In genomic region chr13:35598233-35598632, GRCh38 we compare ENCODE assay signal across 27 cellular contexts.
DNase-seq lines count a peak whose midpoint lies in the region; ATAC-seq and TF ChIP-seq lines count a peak whose summit lies in the region.
"Had no signal": no experiment of that assay in that cellular context is flagged by ENCODE, and none has a peak within 500 bp of the region (broad histone marks: within the 10 kb centered on the region; RNA-seq: fewer than 3 reads in every experiment).

No MANE protein-coding gene starts in this region.

- peaks cover 24% of the 10 kb centered on the region for H3K4me1 ChIP-seq in osteoblast (ENCODE audit: insufficient read depth, low read length)
- H3K4me1 ChIP-seq: A549, Caco-2, Peyer's patch, SJSA1 had no signal

- H3K4me3 Mint-ChIP-seq in activated CD8-positive, alpha-beta T cell treated with anti-CD3 and anti-CD28 coated beads for 36 hours, result no peak overlapping the region
- H3K4me3 Mint-ChIP-seq: activated naive CD4-positive, alpha-beta T cell treated with anti-CD3 and anti-CD28 coated beads for 36 hours; H9; natural killer cell treated with Interleukin-12 subunit alpha and Interleukin-12 subunit beta and Interleukin-15 and Interleukin-18, amount 100 ng/mL, for 72 hours; T-helper 1 cell treated with Interleukin-12 subunit alpha and Interleukin-12 subunit beta and Interleukin-4 antibody, amounts not matched to agents 30 μg/mL and 1 μg/mL, for 36 hours had no signal

- H3K4me1 Mint-ChIP-seq in activated CD8-positive, alpha-beta T cell treated with anti-CD3 and anti-CD28 coated beads for 36 hours (ENCODE audit: low read depth), result no peaks in the 10 kb centered on the region

- H3K36me3 Mint-ChIP-seq in activated CD8-positive, alpha-beta T cell treated with anti-CD3 and anti-CD28 coated beads for 36 hours (ENCODE audit: low read depth), result no peaks in the 10 kb centered on the region
- H3K36me3 Mint-ChIP-seq: natural killer cell treated with Interleukin-12 subunit alpha and Interleukin-12 subunit beta and Interleukin-15 and Interleukin-18, amount 100 ng/mL, for 72 hours had no signal

- H3K27ac Mint-ChIP-seq in activated CD8-positive, alpha-beta T cell treated with anti-CD3 and anti-CD28 coated beads for 36 hours, result no peak overlapping the region
- H3K27ac Mint-ChIP-seq: activated naive CD4-positive, alpha-beta T cell treated with anti-CD3 and anti-CD28 coated beads for 36 hours; T-helper 1 cell treated with Interleukin-12 subunit alpha and Interleukin-12 subunit beta and Interleukin-4 antibody, amounts not matched to agents 30 μg/mL and 1 μg/mL, for 36 hours had no signal

- no peaks in the 10 kb centered on the region for H3K79me2 ChIP-seq in osteoblast (ENCODE audit: insufficient read depth, low read length)
- H3K79me2 ChIP-seq: hepatocyte had no signal

- no peak for ATAC-seq in GM19328 (IDR thresholded peaks at IDR 0.05; ENCODE audit: unreplicated experiment)
- no peak for ATAC-seq in activated CD8-positive, alpha-beta T cell treated with anti-CD3 and anti-CD28 coated beads for 36 hours
- ATAC-seq: A549; GM12878; natural killer cell treated with Interleukin-12 subunit alpha and Interleukin-12 subunit beta and Interleukin-15 and Interleukin-18, amount 100 ng/mL, for 72 hours had no signal

- H2AFZ ChIP-seq in osteoblast (ENCODE audit: low read length), result peak overlapping the region; percentile 69
- H2AFZ ChIP-seq: hepatocyte had no signal

- H3K9me3 Mint-ChIP-seq in activated CD8-positive, alpha-beta T cell treated with anti-CD3 and anti-CD28 coated beads for 36 hours, result no peaks in the 10 kb centered on the region
- H3K9me3 Mint-ChIP-seq: activated naive CD4-positive, alpha-beta T cell treated with anti-CD3 and anti-CD28 coated beads for 36 hours; H9; natural killer cell treated with Interleukin-12 subunit alpha and Interleukin-12 subunit beta and Interleukin-15 and Interleukin-18, amount 100 ng/mL, for 72 hours; T-helper 1 cell treated with Interleukin-12 subunit alpha and Interleukin-12 subunit beta and Interleukin-4 antibody, amounts not matched to agents 30 μg/mL and 1 μg/mL, for 36 hours had no signal

- H3K36me3 ChIP-seq in WERI-Rb-1 (no peaks in the 10 kb centered on the region), osteoblast (ENCODE audit: insufficient read depth, low read length) (no peaks in the 10 kb centered on the region)
- H3K36me3 ChIP-seq: ovary, Peyer's patch, SJSA1 had no signal

- peak; percentile 1 for DNase-seq in AG08395 (ENCODE audit: low spot score)
- no peak for DNase-seq in WERI-Rb-1
- peak; percentile 37 for DNase-seq in foreskin melanocyte
- DNase-seq in osteoblast (ENCODE audit: insufficient read length, low spot score, missing footprints), result no peak
- DNase-seq in NCI-H748 (lab: John Stamatoyannopoulos, UW; ENCODE audit: unreplicated experiment), result no peak
- no peak for DNase-seq in activated CD8-positive, alpha-beta T cell treated with anti-CD3 and anti-CD28 coated beads for 36 hours
- no peak for DNase-seq in mucosa of gallbladder (ENCODE audit: low spot score)
- DNase-seq: activated naive CD4-positive, alpha-beta T cell treated with anti-CD3 and anti-CD28 coated beads for 36 hours; amniotic stem cell; BE2C; Caco-2; dermis blood vessel endothelial cell; H9; Kasumi-1; MV-4-11; NCI-H146; NCI-H510A; ovary; Peyer's patch; stimulated activated CD8-positive, alpha-beta memory T cell treated with anti-CD3 and anti-CD28 coated beads, Interleukin-4, amount 100 ng/mL, for 48 hours had no signal

- H3K27me3 Mint-ChIP-seq in activated CD8-positive, alpha-beta T cell treated with anti-CD3 and anti-CD28 coated beads for 36 hours, result no peaks in the 10 kb centered on the region
- H3K27me3 Mint-ChIP-seq: natural killer cell treated with Interleukin-12 subunit alpha and Interleukin-12 subunit beta and Interleukin-15 and Interleukin-18, amount 100 ng/mL, for 72 hours had no signal

- CTCF ChIA-PET in activated CD8-positive, alpha-beta T cell treated with anti-CD3 and anti-CD28 coated beads for 36 hours (lab: Charles Lee), result interaction anchor here (1.6 kb wide), 1 partner anchor 15 kb away, joined by 3 read pairs; no protein-coding TSS in a partner anchor

- POLR2A ChIA-PET in activated CD8-positive, alpha-beta T cell treated with anti-CD3 and anti-CD28 coated beads for 36 hours (lab: Charles Lee), result no interaction called here

- intact Hi-C loops in activated CD8-positive, alpha-beta T cell treated with anti-CD3 and anti-CD28 coated beads for 36 hours (cut with micrococcal nuclease), result no loop called here

- H3K9me3 ChIP-seq in WERI-Rb-1 (ENCODE audit: severe bottlenecking) (no peaks in the 10 kb centered on the region), osteoblast (ENCODE audit: low read depth, low read length) (no peaks in the 10 kb centered on the region)
- H3K9me3 ChIP-seq: A549, BE2C, Caco-2, ovary, Peyer's patch, SJSA1 had no signal

- H4K20me1 ChIP-seq in osteoblast (ENCODE audit: insufficient read depth, low read length), result no peaks in the 10 kb centered on the region

- H3K4me3 ChIP-seq in WERI-Rb-1 (ENCODE audit: low read depth, low read length), result no peak overlapping the region
- H3K4me3 ChIP-seq in osteoblast (ENCODE audit: insufficient read depth, low read length), result no peak overlapping the region
- H3K4me3 ChIP-seq: A549, GM12878, hepatocyte, ovary, Peyer's patch, SJSA1 had no signal

- no peak overlapping the region for H3K4me2 ChIP-seq in osteoblast (ENCODE audit: insufficient read depth, low read length)
- H3K4me2 ChIP-seq: A549, hepatocyte had no signal

- TF ChIP-seq CTCF in WERI-Rb-1 (IDR thresholded peaks at IDR 0.05; ENCODE audit: low read depth, low read length) (no peak), osteoblast (IDR thresholded peaks at IDR 0.05; ENCODE audit: extremely low read depth, low read depth, low read length) (no peak)
- TF ChIP-seq CTCF in activated CD8-positive, alpha-beta T cell treated with anti-CD3 and anti-CD28 coated beads for 36 hours (IDR thresholded peaks at IDR 0.05), result no peak

- H3K27ac ChIP-seq in WERI-Rb-1 (peak overlapping the region; percentile 84), osteoblast (ENCODE audit: low read depth, low read length) (no peak overlapping the region)
- H3K27ac ChIP-seq: A549, hepatocyte, ovary, Peyer's patch, SJSA1 had no signal

- H3K27me3 ChIP-seq in WERI-Rb-1 (ENCODE audit: insufficient read depth, low read depth, severe bottlenecking), result no peaks in the 10 kb centered on the region
- no peaks in the 10 kb centered on the region for H3K27me3 ChIP-seq in osteoblast (ENCODE audit: insufficient read depth, low read length)
- H3K27me3 ChIP-seq: BE2C, hepatocyte, ovary, Peyer's patch, SJSA1 had no signal

Comparison
In these comparisons a context has a peak if more than half of its experiments do, and no peak if none do; other contexts are left out.
1. DNase-seq: peak in AG08395 (single experiment) and foreskin melanocyte (single experiment); none in WERI-Rb-1 (single experiment), osteoblast (single experiment), NCI-H748 (single experiment), activated CD8-positive, alpha-beta T cell treated with anti-CD3 and anti-CD28 coated beads for 36 hours (single experiment) and mucosa of gallbladder (single experiment).